ENCODE assay signal across 8 cellular contexts in genomic region chr1:155004352-155005075, GRCh38. TPM values are rescaled to one million over a fixed set of nuclear protein-coding genes. Genes with fewer than 3 reads are reported as not detected.
DNase-seq lines count a peak whose midpoint lies in the region; ATAC-seq and TF ChIP-seq lines count a peak whose summit lies in the region.

No MANE protein-coding gene starts in this region.

- ATAC-seq in memory B cell (ENCODE audit: low read depth), result no peak

- H3K27me3 Mint-ChIP-seq in activated naive CD4-positive, alpha-beta T cell treated with anti-CD3 and anti-CD28 coated beads for 36 hours (ENCODE audit: low read depth), result no peaks in the 10 kb centered on the region
- no peaks in the 10 kb centered on the region for H3K27me3 Mint-ChIP-seq in MCF 10A (ENCODE audit: insufficient read depth, unreplicated experiment)
- H3K27me3 Mint-ChIP-seq in memory B cell, result no peaks in the 10 kb centered on the region

- CTCF ChIA-PET in activated naive CD4-positive, alpha-beta T cell treated with anti-CD3 and anti-CD28 coated beads for 36 hours (lab: Charles Lee), result interaction anchor here (0.6 to 1.7 kb wide), 3 partner anchors 11 to 31 kb away, joined by 3 to 4 read pairs (median 4); no protein-coding TSS in a partner anchor
- CTCF ChIA-PET in MCF 10A (lab: Yijun Ruan, JAX), result interaction anchor here (0.6 to 2.5 kb wide), 17 partner anchors 8 to 80 kb away, joined by 3 to 24 read pairs (median 4); partner anchors contain the start of genes ADAM15, FLAD1, LENEP and PYGO2

- peaks cover 46% of the 10 kb centered on the region for H3K4me1 Mint-ChIP-seq in activated naive CD4-positive, alpha-beta T cell treated with anti-CD3 and anti-CD28 coated beads for 36 hours (ENCODE audit: low read depth)
- H3K4me1 Mint-ChIP-seq in MCF 10A (ENCODE audit: insufficient read depth, unreplicated experiment) (peaks cover 64% of the 10 kb centered on the region), memory B cell (peaks cover 43% of the 10 kb centered on the region)

- DNase-seq in activated naive CD4-positive, alpha-beta T cell treated with anti-CD3 and anti-CD28 coated beads for 36 hours, result peak; percentile 66
- no peak for DNase-seq in activated naive CD4-positive, alpha-beta T cell treated with Interleukin-2 at 50 U/mL for 16 hours
- DNase-seq in MCF 10A (ENCODE audit: unreplicated experiment) (peak; percentile 53), memory B cell (ENCODE audit: low spot score in 2 of 2) (no peak), DMS153 (lab: John Stamatoyannopoulos, UW) (no peak), amniotic stem cell (lab: John Stamatoyannopoulos, UW) (no peak)
- DNase-seq in activated effector memory CD4-positive, alpha-beta T cell treated with Interleukin-2 at 50 U/mL for 16 hours, result no peak

- POLR2A ChIA-PET in MCF 10A (lab: Yijun Ruan, JAX), result interaction anchor here (0.7 to 41.1 kb wide), 18 partner anchors 10 to 1042 kb away, joined by 3 to 1917 read pairs (median 5); partner anchors contain the start of genes ADAM15, CKS1B, DCST1 and DCST2

- no peaks in the 10 kb centered on the region for H3K4me1 ChIP-seq in urinary bladder (ENCODE audit: insufficient read depth)

- H3K36me3 ChIP-seq in urinary bladder (ENCODE audit: insufficient read depth), result no peaks in the 10 kb centered on the region

- H3K36me3 Mint-ChIP-seq in activated naive CD4-positive, alpha-beta T cell treated with anti-CD3 and anti-CD28 coated beads for 36 hours (ENCODE audit: low read depth), result peaks cover 21% of the 10 kb centered on the region
- peaks cover 23% of the 10 kb centered on the region for H3K36me3 Mint-ChIP-seq in MCF 10A (ENCODE audit: insufficient read depth, unreplicated experiment)
- peaks cover 2% of the 10 kb centered on the region for H3K36me3 Mint-ChIP-seq in memory B cell

- no peak for TF ChIP-seq CTCF in MCF 10A (IDR thresholded peaks at IDR 0.05; ENCODE audit: unreplicated experiment)

- no peaks in the 10 kb centered on the region for H3K9me3 Mint-ChIP-seq in activated naive CD4-positive, alpha-beta T cell treated with anti-CD3 and anti-CD28 coated beads for 36 hours
- H3K9me3 Mint-ChIP-seq in MCF 10A (ENCODE audit: unreplicated experiment) (no peaks in the 10 kb centered on the region), memory B cell (no peaks in the 10 kb centered on the region)

- WGBS in urinary bladder, result 41% methylated on average over 5 of the region's 5 CpGs

- peak overlapping the region; percentile 83 for H3K4me3 ChIP-seq in urinary bladder (ENCODE audit: low read depth, low read length)

- H3K4me3 Mint-ChIP-seq in activated naive CD4-positive, alpha-beta T cell treated with anti-CD3 and anti-CD28 coated beads for 36 hours, result peak overlapping the region; percentile 88
- H3K4me3 Mint-ChIP-seq in MCF 10A (ENCODE audit: unreplicated experiment) (peak overlapping the region; percentile 90), memory B cell (peak overlapping the region; percentile 99)

- peak overlapping the region; percentile 100 for H3K27ac Mint-ChIP-seq in activated naive CD4-positive, alpha-beta T cell treated with anti-CD3 and anti-CD28 coated beads for 36 hours
- H3K27ac Mint-ChIP-seq in MCF 10A (ENCODE audit: low read depth, unreplicated experiment) (peak overlapping the region; percentile 97), memory B cell (peak overlapping the region; percentile 88)

- TSS peak; percentile 53 for BruUV-seq in MCF 10A (replicated peaks; lab: Mats Ljungman, UMichigan)

- intact Hi-C loops in activated naive CD4-positive, alpha-beta T cell treated with anti-CD3 and anti-CD28 coated beads for 36 hours (cut with micrococcal nuclease), result loop anchor here (1.0 to 10.0 kb wide), 6 partner anchors 188 to 1040 kb away; partner anchors contain the start of genes ADAR, AQP10, ATP8B2 and CREB3L4
- intact Hi-C loops in MCF 10A (cut with micrococcal nuclease), result loop anchor here (1.0 to 5.0 kb wide), 2 partner anchors 13 to 447 kb away; partner anchors contain the start of gene UBE2Q1

- H3K27ac ChIP-seq in urinary bladder (ENCODE audit: low read depth), result peak overlapping the region; percentile 89

RNA-seq across cellular contexts. Expression of gene ZBTB7B, which starts 1.9 kb away (rescaled TPM):
- total RNA-seq in activated naive CD4-positive, alpha-beta T cell treated with anti-CD3 and anti-CD28 coated beads for 36 hours, result 100 to 1,000 TPM in 1 of 2 experiments, 10 to 100 TPM in 1; 90.6 to 101 TPM
- 169 and 175 TPM in 2 replicates for total RNA-seq in MCF 10A (2022)
- 14.7 TPM for total RNA-seq in urinary bladder
- 52.0 TPM for polyA plus RNA-seq in urinary bladder

RNA-seq across cellular contexts. Expression of gene LENEP, which starts 11.1 kb away (rescaled TPM):
- under 1 TPM; 0.36 to 0.99 TPM for total RNA-seq in activated naive CD4-positive, alpha-beta T cell treated with anti-CD3 and anti-CD28 coated beads for 36 hours
- total RNA-seq in MCF 10A (2022) (0.83 TPM in 1 of 2 replicates, not detected in the other), urinary bladder (not detected)
- not detected for polyA plus RNA-seq in urinary bladder

RNA-seq across cellular contexts. Expression of gene FLAD1, which starts 21.4 kb away (rescaled TPM):
- 10 to 100 TPM; 27.2 to 30.0 TPM for total RNA-seq in activated naive CD4-positive, alpha-beta T cell treated with anti-CD3 and anti-CD28 coated beads for 36 hours
- total RNA-seq in MCF 10A (2022) (65.4 and 91.1 TPM in 2 replicates), urinary bladder (10.5 TPM)
- polyA plus RNA-seq in urinary bladder, result 27.9 TPM

RNA-seq across cellular contexts. Expression of gene DCST2, which starts 29.1 kb away (rescaled TPM):
- total RNA-seq in activated naive CD4-positive, alpha-beta T cell treated with anti-CD3 and anti-CD28 coated beads for 36 hours, result 1 to 10 TPM; 1.1 to 1.5 TPM
- total RNA-seq in MCF 10A (2022) (0.91 and 1.8 TPM in 2 replicates), urinary bladder (0.53 TPM)
- 1.2 TPM for polyA plus RNA-seq in urinary bladder

RNA-seq across cellular contexts. Expression of gene DCST1, which starts 29.1 kb away (rescaled TPM):
- not detected for total RNA-seq in activated naive CD4-positive, alpha-beta T cell treated with anti-CD3 and anti-CD28 coated beads for 36 hours
- 0.21 and 0.42 TPM in 2 replicates for total RNA-seq in MCF 10A (2022)
- total RNA-seq in urinary bladder, result not detected
- polyA plus RNA-seq in urinary bladder, result not detected

Comparison
In these comparisons a context has a peak if more than half of its experiments do, and no peak if none do; other contexts are left out.
1. DNase-seq: peak in activated naive CD4-positive, alpha-beta T cell treated with anti-CD3 and anti-CD28 coated beads for 36 hours (single experiment) and MCF 10A (single experiment); none in activated naive CD4-positive, alpha-beta T cell treated with Interleukin-2 at 50 U/mL for 16 hours (single experiment), memory B cell (0 of 2), DMS153 (single experiment), amniotic stem cell (single experiment) and activated effector memory CD4-positive, alpha-beta T cell treated with Interleukin-2 at 50 U/mL for 16 hours (single experiment).
2. Peak in every context shown above with its lines, with median percentiles within 50 percentile points of each other: H3K27ac Mint-ChIP-seq and H3K4me3 Mint-ChIP-seq.